In genomic region chr4:162352580-162353107, GRCh38 we compare ENCODE assay signal across 17 cellular contexts.
"Had no signal": no experiment of that assay in that cellular context is flagged by ENCODE, and none has a peak within 500 bp of the region (broad histone marks: within the 10 kb centered on the region; RNA-seq: fewer than 3 reads in every experiment).

No MANE protein-coding gene starts in this region.

- H3K4me1 Mint-ChIP-seq: immature natural killer cell, memory B cell, nephron had no signal

- H3K9me3 Mint-ChIP-seq: mesothelial cell of epicardium, nephron had no signal

- H3K4me3 Mint-ChIP-seq: immature natural killer cell, memory B cell, mesothelial cell of epicardium, nephron had no signal

- H3K27me3 Mint-ChIP-seq: memory B cell had no signal

- H3K27ac Mint-ChIP-seq: immature natural killer cell, memory B cell, mesothelial cell of epicardium, nephron had no signal

- ATAC-seq: foreskin keratinocyte, left colon, pancreas had no signal

- DNase-seq: colonic mucosa; dermis blood vessel endothelial cell; erythroblast; immature natural killer cell; left colon; occipital lobe; pancreas; retina; sigmoid colon; stimulated activated CD4-positive, alpha-beta T cell treated with anti-CD3 and anti-CD28 coated beads, Interleukin-2, amount 100 ng/mL, for 24 hours; stimulated activated naive CD4-positive, alpha-beta T cell; stomach; transverse colon had no signal

- H3K36me3 Mint-ChIP-seq: memory B cell, mesothelial cell of epicardium had no signal
